ENCODE assay signal across 18 cellular contexts in genomic region chr3:20064387-20064786, GRCh38. TPM values are rescaled to one million over a fixed set of nuclear protein-coding genes. Genes with fewer than 3 reads are reported as not detected.
DNase-seq lines count a peak whose midpoint lies in the region; ATAC-seq and TF ChIP-seq lines count a peak whose summit lies in the region.
"Had no signal": no experiment of that assay in that cellular context is flagged by ENCODE, and none has a peak within 500 bp of the region (broad histone marks: within the 10 kb centered on the region; RNA-seq: fewer than 3 reads in every experiment).

No MANE protein-coding gene starts in this region.

- peak; percentile 23 to 50 for ATAC-seq in activated CD4-positive, CD25-positive, alpha-beta regulatory T cell treated with anti-CD3 and anti-CD28 coated beads, Interleukin-2, amount 50 U/mL, for 24 hours
- peak; percentile 72 for ATAC-seq in RWPE2 (ENCODE audit: low read depth)

- no peaks in the 10 kb centered on the region for H3K27me3 Mint-ChIP-seq in neural progenitor cell (ENCODE audit: insufficient read depth, low read depth)
- H3K27me3 Mint-ChIP-seq in progenitor cell of endocrine pancreas: no peaks in the 10 kb centered on the region
- H3K27me3 Mint-ChIP-seq: CD4-positive, alpha-beta memory T cell had no signal

- H3K4me3 Mint-ChIP-seq in neural progenitor cell: no peak overlapping the region
- H3K4me3 Mint-ChIP-seq in progenitor cell of endocrine pancreas (ENCODE audit: low read depth): no peak overlapping the region

- H3F3A ChIP-seq in neural progenitor cell (ENCODE audit: low read depth): peaks cover 9% of the 10 kb centered on the region

- no peak for DNase-seq in activated CD4-positive, CD25-positive, alpha-beta regulatory T cell (lab: John Stamatoyannopoulos, UW)
- DNase-seq in RWPE2 (ENCODE audit: low spot score) (no peak), epithelial cell of prostate (ENCODE audit: low read depth, low spot score) (peak; percentile 64), neural progenitor cell (ENCODE audit: low spot score) (no peak), progenitor cell of endocrine pancreas (ENCODE audit: low spot score, unreplicated experiment) (no peak), NK-92 (lab: John Stamatoyannopoulos, UW; ENCODE audit: unreplicated experiment) (no peak), SK-N-DZ (ENCODE audit: low spot score) (no peak)
- DNase-seq: 8988T; Calu3; CD4-positive, alpha-beta memory T cell; GF-D8; NCI-H2081; Peyer's patch had no signal

- H3K4me1 ChIP-seq in RWPE2 (ENCODE audit: insufficient read depth, poor library complexity, severe bottlenecking) (peaks cover 52% of the 10 kb centered on the region), neural progenitor cell (peaks cover 13% of the 10 kb centered on the region)
- H3K4me1 ChIP-seq: BE2C had no signal

- no peaks in the 10 kb centered on the region for H3K9me3 Mint-ChIP-seq in neural progenitor cell
- peaks cover 6% of the 10 kb centered on the region for H3K9me3 Mint-ChIP-seq in progenitor cell of endocrine pancreas (ENCODE audit: low read depth)

- peaks cover 4% of the 10 kb centered on the region for H3K36me3 Mint-ChIP-seq in neural progenitor cell
- no peaks in the 10 kb centered on the region for H3K36me3 Mint-ChIP-seq in progenitor cell of endocrine pancreas (ENCODE audit: insufficient read depth)

- TF ChIP-seq CTCF in RWPE2 (IDR thresholded peaks at IDR 0.05; ENCODE audit: poor library complexity, severe bottlenecking) (no peak), neural progenitor cell (IDR thresholded peaks at IDR 0.05) (no peak), progenitor cell of endocrine pancreas (IDR thresholded peaks at IDR 0.05; ENCODE audit: unreplicated experiment) (no peak)

- H3K27ac Mint-ChIP-seq in neural progenitor cell: peak overlapping the region; percentile 1
- no peak overlapping the region for H3K27ac Mint-ChIP-seq in progenitor cell of endocrine pancreas

- no peak overlapping the region for H2AFZ ChIP-seq in neural progenitor cell (replicated peaks)

- H3K9me3 ChIP-seq in RWPE2 (ENCODE audit: severe bottlenecking) (no peaks in the 10 kb centered on the region), neural progenitor cell (ENCODE audit: low read depth) (no peaks in the 10 kb centered on the region)
- H3K9me3 ChIP-seq: BE2C, HAP-1, Peyer's patch had no signal

- H3K36me3 ChIP-seq in RWPE2 (ENCODE audit: low read depth) (no peaks in the 10 kb centered on the region), neural progenitor cell (no peaks in the 10 kb centered on the region)
- H3K36me3 ChIP-seq: BE2C, Peyer's patch had no signal

- H4K20me1 ChIP-seq in neural progenitor cell (ENCODE audit: low read depth): peaks cover 7% of the 10 kb centered on the region

- H3K27ac ChIP-seq in RWPE2 (ENCODE audit: poor library complexity, severe bottlenecking) (peak overlapping the region; percentile 51), epithelial cell of prostate (peak overlapping the region; percentile 52), neural progenitor cell (no peak overlapping the region)
- H3K27ac ChIP-seq: Peyer's patch had no signal

- H3K27me3 ChIP-seq in RWPE2 (ENCODE audit: insufficient read depth, poor library complexity, severe bottlenecking): no peaks in the 10 kb centered on the region
- no peaks in the 10 kb centered on the region for H3K27me3 ChIP-seq in neural progenitor cell
- H3K27me3 ChIP-seq: BE2C, Peyer's patch had no signal

- no peak overlapping the region for H3K4me2 ChIP-seq in neural progenitor cell

- peaks cover 15% of the 10 kb centered on the region for H3K79me2 ChIP-seq in neural progenitor cell (ENCODE audit: low read depth)

- no peak overlapping the region for H3K9ac ChIP-seq in neural progenitor cell

- H3K4me1 Mint-ChIP-seq in neural progenitor cell (peaks cover 16% of the 10 kb centered on the region), progenitor cell of endocrine pancreas (ENCODE audit: low read depth) (no peaks in the 10 kb centered on the region)

- H3K4me3 ChIP-seq in RWPE2 (ENCODE audit: severe bottlenecking) (no peak overlapping the region), neural progenitor cell (no peak overlapping the region)
- H3K4me3 ChIP-seq: HAP-1, Peyer's patch had no signal

RNA-seq across cellular contexts. Expression of gene KAT2B, which starts 24.1 kb away (rescaled TPM):
- total RNA-seq in neural progenitor cell (ENCODE audit: low replicate concordance) (11.4 and 21.6 TPM in 2 replicates), progenitor cell of endocrine pancreas (12.9 and 17.1 TPM in 2 replicates)
- 4.2 and 5.1 TPM in 2 replicates for polyA plus RNA-seq in SK-N-DZ (2014; cell fraction: cytosol; rRNA removed)
- polyA plus RNA-seq in SK-N-DZ (2014; cell fraction: nucleus; rRNA removed): 12.2 and 18.5 TPM in 2 replicates

RNA-seq across cellular contexts. Expression of gene PP2D1, which starts 52.3 kb away (rescaled TPM):
- not detected in 2 replicates for total RNA-seq in neural progenitor cell (ENCODE audit: low replicate concordance)
- not detected in 2 replicates for total RNA-seq in progenitor cell of endocrine pancreas
- polyA plus RNA-seq in SK-N-DZ (2014; cell fraction: cytosol; rRNA removed): not detected in 2 replicates
- polyA plus RNA-seq in SK-N-DZ (2014; cell fraction: nucleus; rRNA removed): not detected in 2 replicates
- total RNA-seq: Calu3; CD4-positive, alpha-beta memory T cell; LHCN-M2; Peyer's patch; Right ventricle myocardium inferior had no signal
